8 cellular contexts compared by ENCODE assay signal in the genomic region with DNA sequence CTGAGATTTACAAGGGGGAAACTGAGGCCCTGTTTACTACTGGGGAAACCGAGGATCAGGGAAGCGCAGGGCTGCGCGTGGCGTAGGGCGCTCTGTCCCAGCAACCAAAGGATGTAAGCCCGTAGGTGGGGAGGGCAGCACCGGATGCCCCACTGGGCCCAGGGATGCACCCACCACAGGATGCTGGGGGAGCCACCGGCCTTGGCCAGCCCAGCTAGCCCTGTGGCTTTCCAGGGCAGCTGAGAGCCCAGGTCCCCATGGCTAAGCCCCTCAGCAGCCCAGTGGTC. TPM values are rescaled to one million over a fixed set of nuclear protein-coding genes. Genes with fewer than 3 reads are reported as not detected.
A peak's percentile ranks its signal among the peaks of the same experiment; 100 is the strongest.
DNase-seq lines count a peak whose midpoint lies in the region; ATAC-seq, FAIRE-seq and TF ChIP-seq lines count a peak whose summit lies in the region.

No MANE protein-coding gene starts in this region.

- H3K4me3 ChIP-seq in CD8-positive, alpha-beta T cell (ENCODE audit: low read depth, low read length), result peak overlapping the region; percentile 85
- peak overlapping the region; percentile 55 for H3K4me3 ChIP-seq in Loucy (ENCODE audit: low read length, poor library complexity, severe bottlenecking)
- peak overlapping the region; percentile 27 to 94 (median 78) for H3K4me3 ChIP-seq in H1 (ENCODE audit: extremely low read depth in 1 of 4, insufficient read depth in 2 of 4, low read depth in 3 of 4, low read length in 4 of 4)

- peak overlapping the region; percentile 87 for H4K8ac ChIP-seq in H1 (ENCODE audit: extremely low read depth, insufficient read depth, low read length)

- H3K4me1 ChIP-seq in CD8-positive, alpha-beta T cell (ENCODE audit: insufficient read depth, low read length), result peaks cover 16% of the 10 kb centered on the region
- peaks cover 8% of the 10 kb centered on the region for H3K4me1 ChIP-seq in Loucy (ENCODE audit: insufficient read depth, low read length, poor library complexity, severe bottlenecking)
- H3K4me1 ChIP-seq in H1 (replicated peaks in 1 of 4; ENCODE audit: control insufficient read depth in 3 of 4, insufficient read depth in 4 of 4, low read length in 3 of 4), result peaks cover 0 to 7% (median 5%) of the 10 kb centered on the region in 4 experiments; a peak in 6 of 7 replicates

- H3F3A ChIP-seq in Loucy (ENCODE audit: low read depth), result no peaks in the 10 kb centered on the region

- H3K9me2 ChIP-seq in Loucy (replicated peaks; ENCODE audit: low read depth, low read length), result no peaks in the 10 kb centered on the region

- no peak overlapping the region for H2BK12ac ChIP-seq in H1 (ENCODE audit: low read depth, low read length)

- CTCF ChIA-PET in CD8-positive, alpha-beta T cell (lab: Charles Lee), result interaction anchor here (0.7 to 3.9 kb wide), 25 partner anchors 9 to 825 kb away, joined by 3 to 24 read pairs (median 4); partner anchors contain the start of gene RPN1
- CTCF ChIA-PET in H1 (lab: Charles Lee; ENCODE audit: partially characterized antibody), result interaction anchor here (0.6 to 2.7 kb wide), 25 partner anchors 9 to 365 kb away, joined by 3 to 12 read pairs (median 4); no protein-coding TSS in a partner anchor

- peak overlapping the region; percentile 48 for H3K18ac ChIP-seq in H1 (ENCODE audit: extremely low read depth, low read length)

- H3K4me2 ChIP-seq in Loucy (ENCODE audit: low read depth, low read length, poor library complexity, severe bottlenecking), result peak overlapping the region; percentile 45
- H3K4me2 ChIP-seq in H1 (ENCODE audit: insufficient read depth in 1 of 2, low read depth in 2 of 2, low read length in 2 of 2), result peak overlapping the region; percentile 90 to 92

- peak overlapping the region; percentile 78; the same call in 1 of the 2 replicates for H2BK5ac ChIP-seq in H1 (ENCODE audit: low read depth, low read length)

- no peak overlapping the region for H3K4ac ChIP-seq in H1 (replicated peaks; ENCODE audit: insufficient read length, low read depth, low read length)

- no peak overlapping the region; the same call in 1 of the 2 replicates for H2BK15ac ChIP-seq in H1 (ENCODE audit: low read length)

- TF ChIP-seq EP300 in H1 (IDR thresholded peaks at IDR 0.05; ENCODE audit: borderline replicate concordance in 1 of 2, low read depth in 2 of 2, low read length in 2 of 2), result no peak

- no peaks in the 10 kb centered on the region for H3K9me3 Mint-ChIP-seq in CD8-positive, alpha-beta T cell
- H3K9me3 Mint-ChIP-seq in osteocyte (ENCODE audit: unreplicated experiment), result no peaks in the 10 kb centered on the region

- H3K27me3 Mint-ChIP-seq in CD8-positive, alpha-beta T cell (ENCODE audit: low read depth), result no peaks in the 10 kb centered on the region
- H3K27me3 Mint-ChIP-seq in osteocyte (ENCODE audit: unreplicated experiment), result no peaks in the 10 kb centered on the region

- no peak for TF ChIP-seq POLR2A in H1 (IDR thresholded peaks at IDR 0.05; ENCODE audit: control extremely low read depth in 1 of 2, low read depth in 2 of 2, low read length in 2 of 2)

- no peaks in the 10 kb centered on the region for H4K20me1 ChIP-seq in Loucy (ENCODE audit: insufficient read depth, low read length, poor library complexity, severe bottlenecking)
- peaks cover 4 to 15% of the 10 kb centered on the region in 2 experiments for H4K20me1 ChIP-seq in H1 (replicated peaks in 1 of 2; ENCODE audit: control insufficient read depth in 1 of 2, insufficient read depth in 2 of 2, low read length in 2 of 2)

- no peak overlapping the region for H3K14ac ChIP-seq in H1 (ENCODE audit: insufficient read length)

- H3K23ac ChIP-seq in H1 (ENCODE audit: insufficient read length), result no peak overlapping the region

- no peaks in the 10 kb centered on the region for H3K27me3 ChIP-seq in CD8-positive, alpha-beta T cell (ENCODE audit: insufficient read depth, low read length)
- H3K27me3 ChIP-seq in Loucy (ENCODE audit: insufficient read depth, low read length, poor library complexity, severe bottlenecking) (no peaks in the 10 kb centered on the region), H1 (replicated peaks in 1 of 4; ENCODE audit: control insufficient read depth in 3 of 4, extremely low read depth in 1 of 4, insufficient read depth in 3 of 4, low read length in 3 of 4) (no peaks in the 10 kb centered on the region)

- peak overlapping the region; percentile 44 for H4K5ac ChIP-seq in H1 (ENCODE audit: insufficient read length, low read depth, low read length)

- POLR2A ChIA-PET in CD8-positive, alpha-beta T cell (lab: Charles Lee), result interaction anchor here (0.6 to 2.0 kb wide), 7 partner anchors 17 to 1483 kb away, joined by 3 to 10 read pairs (median 5); partner anchors contain the start of genes RAB43 and RPN1
- POLR2A ChIA-PET in H1 (lab: Charles Lee; ENCODE audit: partially characterized antibody), result interaction anchor here (0.6 to 1.4 kb wide), 6 partner anchors 9 to 232 kb away, joined by 3 to 10 read pairs (median 3); partner anchors contain the start of gene RPN1

- H2AFZ ChIP-seq in Loucy (ENCODE audit: low read length), result peak overlapping the region; percentile 63; the same call in 1 of the 2 replicates
- H2AFZ ChIP-seq in H1 (ENCODE audit: low read length), result peak overlapping the region; percentile 3; the same call in 1 of the 2 replicates

- intact Hi-C loops in CD8-positive, alpha-beta T cell (cut with DNase I, micrococcal nuclease), result loop anchor here (1.0 to 10.0 kb wide), 14 partner anchors 33 to 828 kb away; partner anchors contain the start of genes ACAD9 (in 2 of the 2), EEFSEC (in 1 of the 2), ISY1 (in 1 of the 2) and RPN1 (in 1 of the 2)

- H3K79me1 ChIP-seq in H1 (ENCODE audit: low read depth, low read length), result peaks cover 6% of the 10 kb centered on the region

- DNase-seq in CD8-positive, alpha-beta T cell, result no peak
- DNase-seq in H1 (ENCODE audit: low read depth in 1 of 2, low spot score in 2 of 2) (no peak), osteocyte (ENCODE audit: extremely low spot score, unreplicated experiment) (no peak), iPS-NIHi11 (ENCODE audit: low spot score) (no peak)

- WGBS in H1 (ENCODE audit: extremely low coverage in 1 of 2, insufficient coverage in 1 of 2, insufficient read length in 1 of 2, insufficient replicate concordance in 2 of 2, low coverage in 1 of 2, low lambda C conversion rate in 2 of 2, missing lambda C conversion rate in 1 of 2), 2 experiments, result 88% methylated on average over 9 of the region's 9 CpGs; no CpG with 5 or more reads in 1 of the 2 experiments

- TF ChIP-seq RAD21 in H1 (IDR thresholded peaks at IDR 0.05 in 1 of 2, conservative IDR thresholded peaks at IDR 0.05 in 1 of 2; ENCODE audit: low read depth in 2 of 2, low read length in 2 of 2), result no peak

- no peak overlapping the region for H3K56ac ChIP-seq in H1 (replicated peaks; ENCODE audit: insufficient read length, low read depth, low read length)

- H2BK20ac ChIP-seq in H1 (ENCODE audit: low read length), result no peak overlapping the region

- H3K4me1 Mint-ChIP-seq in CD8-positive, alpha-beta T cell (ENCODE audit: low read depth), result peaks cover 28% of the 10 kb centered on the region
- H3K4me1 Mint-ChIP-seq in osteocyte (ENCODE audit: unreplicated experiment), result peaks cover 20% of the 10 kb centered on the region

- H3K36me3 Mint-ChIP-seq in CD8-positive, alpha-beta T cell, result peaks cover 40% of the 10 kb centered on the region
- peaks cover 15% of the 10 kb centered on the region for H3K36me3 Mint-ChIP-seq in osteocyte (ENCODE audit: unreplicated experiment)

- H2AK5ac ChIP-seq in H1 (ENCODE audit: low read depth, low read length), result peak overlapping the region; percentile 65; the same call in 1 of the 2 replicates

- ATAC-seq in CD8-positive, alpha-beta T cell, result peak; percentile 30
- ATAC-seq in HG03439 (IDR thresholded peaks at IDR 0.05; ENCODE audit: unreplicated experiment) (no peak), GM18873 (IDR thresholded peaks at IDR 0.05; ENCODE audit: low FRiP score, unreplicated experiment) (no peak), HG03354 (IDR thresholded peaks at IDR 0.05; ENCODE audit: poor library complexity, severe bottlenecking, unreplicated experiment) (no peak)

- H4K91ac ChIP-seq in H1 (replicated peaks; ENCODE audit: insufficient read length, low read length), result peak overlapping the region; percentile 80

- FAIRE-seq in H1 (lab: Jason Lieb, UNC), result no peak

- TF ChIP-seq CTCF in CD8-positive, alpha-beta T cell (IDR thresholded peaks at IDR 0.05), result no peak
- TF ChIP-seq CTCF in Loucy (conservative IDR thresholded peaks at IDR 0.05; ENCODE audit: low read length) (no peak), H1 (IDR thresholded peaks at IDR 0.05; ENCODE audit: control extremely low read depth in 1 of 3, insufficient read depth in 1 of 3, low read depth in 1 of 3, low read length in 3 of 3) (no peak), osteocyte (IDR thresholded peaks at IDR 0.05) (no peak)

- H2BK120ac ChIP-seq in H1 (replicated peaks; ENCODE audit: low read depth, low read length), result no peak overlapping the region

- peak overlapping the region; percentile 68 for H3K9ac ChIP-seq in Loucy (ENCODE audit: low read depth, low read length, poor library complexity, severe bottlenecking)
- H3K9ac ChIP-seq in H1 (replicated peaks in 1 of 4; ENCODE audit: extremely low read depth in 1 of 4, low read depth in 3 of 4, low read length in 3 of 4), result peak overlapping the region in 3 of 4 experiments; percentile 17 to 56 (median 36); a peak in 4 of 7 replicates

- H3K9me3 ChIP-seq in CD8-positive, alpha-beta T cell (ENCODE audit: low read length), result no peaks in the 10 kb centered on the region
- no peaks in the 10 kb centered on the region for H3K9me3 ChIP-seq in Loucy (ENCODE audit: insufficient read depth, low read depth, low read length)
- H3K9me3 ChIP-seq in H1 (ENCODE audit: insufficient read depth in 2 of 2, low read depth in 1 of 2, low read length in 1 of 2), result no peaks in the 10 kb centered on the region

- peak overlapping the region; percentile 93 for H3K4me3 Mint-ChIP-seq in CD8-positive, alpha-beta T cell
- peak overlapping the region; percentile 91 for H3K4me3 Mint-ChIP-seq in osteocyte (ENCODE audit: unreplicated experiment)

- H3K23me2 ChIP-seq in H1 (ENCODE audit: low read depth, low read length), result peaks cover 12% of the 10 kb centered on the region

- peaks cover 8% of the 10 kb centered on the region; the same call in 1 of the 2 replicates for H3K79me2 ChIP-seq in Loucy (ENCODE audit: insufficient read depth, low read length)
- 0 out of 4 replicates have a peak, but pooled peaks cover 0 to 4% of the 10 kb centered on the region in 2 experiments for H3K79me2 ChIP-seq in H1 (ENCODE audit: control insufficient read depth in 1 of 2, insufficient read depth in 2 of 2, low read length in 2 of 2)

- peak overlapping the region; percentile 78 for H3K27ac ChIP-seq in CD8-positive, alpha-beta T cell (ENCODE audit: low read depth, low read length)
- H3K27ac ChIP-seq in H1 (ENCODE audit: low read depth, low read length), result peak overlapping the region; percentile 49; the same call in 1 of the 2 replicates

- peak overlapping the region; percentile 96 for H3K27ac Mint-ChIP-seq in CD8-positive, alpha-beta T cell
- H3K27ac Mint-ChIP-seq in osteocyte (ENCODE audit: unreplicated experiment), result peak overlapping the region; percentile 85

- H3K36me3 ChIP-seq in CD8-positive, alpha-beta T cell (ENCODE audit: insufficient read depth, low read length), result peaks cover 28% of the 10 kb centered on the region
- H3K36me3 ChIP-seq in Loucy (ENCODE audit: insufficient read depth, low read length) (peaks cover 36% of the 10 kb centered on the region; the same call in 1 of the 2 replicates), H1 (ENCODE audit: control insufficient read depth in 2 of 4, insufficient read depth in 4 of 4, low read length in 3 of 4) (peaks cover 14 to 23% (median 17%) of the 10 kb centered on the region in 4 experiments)

RNA-seq across cellular contexts. Expression of gene RPN1, which starts 33.4 kb away (rescaled TPM):
- total RNA-seq in CD8-positive, alpha-beta T cell, result 10 to 100 TPM; 65.7 to 76.5 TPM
- total RNA-seq in H1 (2021; fragmentation: NEBNext Ultra II Directional; extraction: Animal tissue kit (Norgen Biotek cat#: 25700)), result 204 and 211 TPM in 2 replicates
- polyA plus RNA-seq in H1 (2011; rRNA removed), result 130 and 165 TPM in 2 replicates
- polyA plus RNA-seq in H1 (2011; cell fraction: cytosol; rRNA removed), result 191 TPM
- polyA plus RNA-seq in H1 (2011; cell fraction: nucleus; rRNA removed), result 198 TPM
- 165 to 184 TPM (median 180 TPM) in 4 replicates for polyA plus RNA-seq in H1 (2012, experiment 1 of 2)
- polyA plus RNA-seq in H1 (2012, experiment 2 of 2), result 210 TPM
- 334 TPM for polyA plus RNA-seq in H1 (2013, experiment 1 of 2)
- polyA plus RNA-seq in H1 (2013, experiment 2 of 2), result 339 TPM
- polyA minus RNA-seq in H1 (2011; rRNA and poly(A)+ RNA removed), result 400 and 441 TPM in 2 replicates
- 180 TPM for polyA minus RNA-seq in H1 (2011; cell fraction: cytosol; rRNA and poly(A)+ RNA removed)
- polyA minus RNA-seq in H1 (2011; cell fraction: nucleus; rRNA and poly(A)+ RNA removed), result 128 TPM
- total RNA-seq in osteocyte, result 207 and 228 TPM in 2 replicates
